Comparison of ENCODE assay signal across 1 cellular context in genomic region chr16:5041604-5042133, GRCh38.
TF ChIP-seq lines count a peak whose summit lies in the region.

No MANE protein-coding gene starts in this region.

TF ChIP-seq in WTC11, 78 proteins besides CTCF, POLR2A, EP300 and RAD21 (continued from another document):
- TF ChIP-seq ERG (CRISPR knock-in tag; IDR thresholded peaks at IDR 0.05) (no peak), MXD4 (CRISPR knock-in tag; IDR thresholded peaks at IDR 0.05; ENCODE audit: borderline replicate concordance) (no peak), SMAD3 (CRISPR knock-in tag; IDR thresholded peaks at IDR 0.05; ENCODE audit: borderline replicate concordance) (no peak), ZNF396 (CRISPR knock-in tag; IDR thresholded peaks at IDR 0.05; ENCODE audit: borderline replicate concordance) (no peak), E2F1 (CRISPR knock-in tag; IDR thresholded peaks at IDR 0.05) (no peak), FOXJ3 (CRISPR knock-in tag; IDR thresholded peaks at IDR 0.05; ENCODE audit: borderline replicate concordance) (no peak), TP53 (CRISPR knock-in tag; IDR thresholded peaks at IDR 0.05) (no peak), HMGXB4 (CRISPR knock-in tag; IDR thresholded peaks at IDR 0.05) (no peak)
